8 cellular contexts compared by ENCODE assay signal in genomic region chr17:79009397-79010303, GRCh38. TPM values are rescaled to one million over a fixed set of nuclear protein-coding genes. Genes with fewer than 3 reads are reported as not detected.
DNase-seq lines count a peak whose midpoint lies in the region; ATAC-seq and TF ChIP-seq lines count a peak whose summit lies in the region.

Gene CANT1 (minus strand): TSS chr17:79009764. CDS start chr17:78997622, 12,142 bp downstream.

- H3K27me3 ChIP-seq in H7 (ENCODE audit: control insufficient read depth, insufficient read depth, low read length) (peaks cover 32% of the 10 kb centered on the region), MG63 (no peaks in the 10 kb centered on the region), adipocyte (replicated peaks; ENCODE audit: control insufficient read depth, insufficient read depth, low read length) (no peaks in the 10 kb centered on the region), heart right ventricle (no peaks in the 10 kb centered on the region), upper lobe of right lung (no peaks in the 10 kb centered on the region)

- TF ChIP-seq CTCF in heart right ventricle (IDR thresholded peaks at IDR 0.05) (no peak), progenitor cell of endocrine pancreas (IDR thresholded peaks at IDR 0.05; ENCODE audit: unreplicated experiment) (no peak), upper lobe of right lung (IDR thresholded peaks at IDR 0.05) (no peak)

- peak within 1 kb of the TSS; percentile 98 for H3K9ac ChIP-seq in adipocyte (ENCODE audit: low read length)

- peaks cover 12% of the 10 kb centered on the region for H3K9me3 Mint-ChIP-seq in progenitor cell of endocrine pancreas (ENCODE audit: low read depth)

- H3K36me3 Mint-ChIP-seq in progenitor cell of endocrine pancreas (ENCODE audit: insufficient read depth) = peaks cover 1% of the 10 kb centered on the region

- H3K4me3 ChIP-seq in H7 (ENCODE audit: insufficient read depth, low read depth, low read length) (peak within 1 kb of the TSS; percentile 67), MG63 (peak within 1 kb of the TSS; percentile 82), adipocyte (ENCODE audit: low read length) (peak within 1 kb of the TSS; percentile 99), heart right ventricle (peak within 1 kb of the TSS; percentile 65 to 92 (median 74)), upper lobe of right lung (peak within 1 kb of the TSS; percentile 74)

- H3K36me3 ChIP-seq in H7 (replicated peaks; ENCODE audit: control insufficient read depth, insufficient read depth, low read length) = no peaks in the 10 kb centered on the region
- peaks cover 23% of the 10 kb centered on the region for H3K36me3 ChIP-seq in MG63
- no peaks in the 10 kb centered on the region for H3K36me3 ChIP-seq in adipocyte (ENCODE audit: control insufficient read depth, insufficient read depth, low read length, severe bottlenecking)
- peaks cover 0 to 16% (median 0%) of the 10 kb centered on the region in 9 donors for H3K36me3 ChIP-seq in heart right ventricle
- H3K36me3 ChIP-seq in upper lobe of right lung = no peaks in the 10 kb centered on the region

- peaks cover 16% of the 10 kb centered on the region for H3K4me1 Mint-ChIP-seq in progenitor cell of endocrine pancreas (ENCODE audit: low read depth)

- peak within 1 kb of the TSS; percentile 95 for H3K27ac Mint-ChIP-seq in progenitor cell of endocrine pancreas

- H3K4me3 Mint-ChIP-seq in progenitor cell of endocrine pancreas (ENCODE audit: low read depth) = peak within 1 kb of the TSS; percentile 90

- peaks cover 14% of the 10 kb centered on the region for H3K9me3 ChIP-seq in MG63
- no peaks in the 10 kb centered on the region for H3K9me3 ChIP-seq in adipocyte (ENCODE audit: control insufficient read depth, low read length)
- H3K9me3 ChIP-seq in heart right ventricle = no peaks in the 10 kb centered on the region
- no peaks in the 10 kb centered on the region for H3K9me3 ChIP-seq in upper lobe of right lung

- ATAC-seq in heart right ventricle = peak; percentile 94 to 98 (median 96)
- ATAC-seq in upper lobe of right lung = peak; percentile 94

- no peaks in the 10 kb centered on the region for H3K27me3 Mint-ChIP-seq in progenitor cell of endocrine pancreas

- H3K4me1 ChIP-seq in adipocyte (ENCODE audit: control insufficient read depth, insufficient read depth, low read length) (peaks cover 28% of the 10 kb centered on the region), heart right ventricle (peaks cover 8 to 49% (median 42%) of the 10 kb centered on the region in 9 donors), upper lobe of right lung (peaks cover 44% of the 10 kb centered on the region)

- H3K27ac ChIP-seq in heart right ventricle (peak within 1 kb of the TSS; percentile 79 to 96 (median 92)), upper lobe of right lung (peak within 1 kb of the TSS; percentile 89)

- DNase-seq in GM03348 (ENCODE audit: low spot score) (peak; percentile 99), H7 (peak; percentile 99), MG63 (peak; percentile 87), T follicular helper cell (ENCODE audit: low read depth) (peak; percentile 69), adipocyte (ENCODE audit: low read depth) (peak; percentile 95), heart right ventricle (peak; percentile 81 to 89), progenitor cell of endocrine pancreas (ENCODE audit: low spot score, unreplicated experiment) (peak; percentile 81), upper lobe of right lung (peak; percentile 93)

- intact Hi-C loops in heart right ventricle (cut with DNase I) = loop anchor here in 3 of 10 donors (10.0 kb wide), 2 partner anchors 75 to 385 kb away; no protein-coding TSS in a partner anchor
- intact Hi-C loops in upper lobe of right lung (cut with DNase I) = no loop called here

- 1% methylated on average over 71 to 73 of the region's 73 CpGs for WGBS in heart right ventricle, 2 donors

RNA-seq across cellular contexts. Expression of gene CANT1, which starts in this region (rescaled TPM):
- 27.3 and 29.6 TPM in 2 replicates for total RNA-seq in H7 (2014; rRNA removed; shearing (Covaris generic))
- total RNA-seq in MG63 (2014; rRNA removed; shearing (Covaris generic); ENCODE audit: low replicate concordance) = 107 and 112 TPM in 2 replicates
- 10 to 100 TPM; 19.9 to 33.4 (median 24.4) TPM for total RNA-seq in heart right ventricle
- 10 to 100 TPM in 1 of 2 donors, 1 to 10 TPM in 1; 4.1 to 16.7 TPM for polyA plus RNA-seq in heart right ventricle
- total RNA-seq in progenitor cell of endocrine pancreas = 59.0 and 66.3 TPM in 2 replicates
- total RNA-seq in upper lobe of right lung = 59.6 TPM

Comparison
In these comparisons a context has a peak if more than half of its experiments do, and no peak if none do; other contexts are left out.
1. Peak in every context shown above with its lines: DNase-seq, ATAC-seq, H3K4me3 ChIP-seq and H3K27ac ChIP-seq.